ENCODE assay signal across 24 cellular contexts in the genomic region with DNA sequence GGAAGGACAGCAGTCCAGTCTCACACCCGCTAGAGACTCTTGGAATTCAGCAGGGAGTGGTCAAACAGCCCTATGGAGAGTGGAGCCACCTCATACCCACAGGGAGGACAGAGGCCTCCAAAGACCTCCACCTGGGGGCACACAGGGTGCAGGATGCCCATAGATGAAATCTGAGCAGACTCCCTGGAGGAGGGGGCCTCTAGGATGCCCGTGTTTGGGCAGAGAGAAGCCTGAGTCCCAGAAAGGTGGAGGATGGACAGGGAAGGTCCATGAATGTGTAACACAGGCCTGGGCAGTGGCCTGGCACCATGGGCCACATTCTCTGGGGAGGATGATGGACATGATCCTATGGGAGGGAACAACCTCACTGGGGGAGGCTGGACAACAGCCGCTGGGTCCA.
"Had no signal": no experiment of that assay in that cellular context is flagged by ENCODE, and none has a peak within 500 bp of the region (broad histone marks: within the 10 kb centered on the region; RNA-seq: fewer than 3 reads in every experiment).

No MANE protein-coding gene starts in this region.

- H3K27me3 Mint-ChIP-seq: natural killer cell treated with Interleukin-12 subunit alpha and Interleukin-12 subunit beta and Interleukin-15 and Interleukin-18, amount 100 ng/mL, for 72 hours; stimulated activated naive CD8-positive, alpha-beta T cell treated with anti-CD3 and anti-CD28 coated beads, Interleukin-15, Interleukin-2, amounts not matched to agents 100 ng/mL and 50 ng/mL, for 24 hours had no signal

- H3K4me3 Mint-ChIP-seq: mesothelial cell of epicardium; naive B cell; natural killer cell treated with Interleukin-12 subunit alpha and Interleukin-12 subunit beta and Interleukin-15 and Interleukin-18, amount 100 ng/mL, for 72 hours; neural progenitor cell; stimulated activated naive B cell treated with anti-CD40 and anti-IgM and Interleukin-4, amounts not matched to agents 10 μg/mL and 1 μg/mL and 100 μg/mL, for 72 hours; stimulated activated naive CD8-positive, alpha-beta T cell treated with anti-CD3 and anti-CD28 coated beads, Interleukin-15, Interleukin-2, amounts not matched to agents 100 ng/mL and 50 ng/mL, for 24 hours had no signal

- ATAC-seq: gastrocnemius medialis; left cardiac atrium; left lung; mucosa of descending colon; natural killer cell treated with Interleukin-12 subunit alpha and Interleukin-12 subunit beta and Interleukin-15 and Interleukin-18, amount 100 ng/mL, for 72 hours; stimulated activated naive B cell treated with anti-CD40 and anti-IgM and Interleukin-4, amounts not matched to agents 10 μg/mL and 1 μg/mL and 100 μg/mL, for 72 hours; upper lobe of right lung had no signal

- H3K27me3 ChIP-seq: gastrocnemius medialis, left lung, neural progenitor cell, right atrium auricular region, sigmoid colon, suprapubic skin, transverse colon, upper lobe of right lung, uterus had no signal

- H3K27ac ChIP-seq: gastrocnemius medialis, left lung, neural progenitor cell, prostate gland, right atrium auricular region, sigmoid colon, suprapubic skin, transverse colon, upper lobe of right lung, uterus had no signal

- H3K4me2 ChIP-seq: neural progenitor cell had no signal

- H3K4me1 ChIP-seq: prostate gland, sigmoid colon, uterus had no signal

- H3K36me3 ChIP-seq: gastrocnemius medialis, left lung, neural progenitor cell, prostate gland, right atrium auricular region, sigmoid colon, suprapubic skin, transverse colon, upper lobe of right lung, uterus had no signal

- H3K36me3 Mint-ChIP-seq: mesothelial cell of epicardium; naive B cell; natural killer cell treated with Interleukin-12 subunit alpha and Interleukin-12 subunit beta and Interleukin-15 and Interleukin-18, amount 100 ng/mL, for 72 hours; neural progenitor cell; stimulated activated naive B cell treated with anti-CD40 and anti-IgM and Interleukin-4, amounts not matched to agents 10 μg/mL and 1 μg/mL and 100 μg/mL, for 72 hours had no signal

- H3K4me3 ChIP-seq: gastrocnemius medialis, left lung, mucosa of descending colon, neural progenitor cell, prostate gland, right atrium auricular region, sigmoid colon, suprapubic skin, transverse colon, upper lobe of right lung, uterus had no signal

- H3K9me3 ChIP-seq: gastrocnemius medialis, left lung, mucosa of descending colon, prostate gland, right atrium auricular region, sigmoid colon, suprapubic skin, transverse colon, upper lobe of right lung, uterus had no signal

- DNase-seq: cortex of kidney; foreskin fibroblast; gastrocnemius medialis; head of caudate nucleus; left cardiac atrium; left lung; mesenchymal stem cell; mucosa of descending colon; naive B cell; nucleus accumbens; sigmoid colon; stimulated activated CD4-positive, alpha-beta T cell treated with anti-CD3 and anti-CD28 coated beads, Interleukin-4, amount 100 ng/mL, for 4 hours; stimulated activated naive B cell treated with anti-CD40 and anti-IgM and Interleukin-4, amounts not matched to agents 10 μg/mL and 1 μg/mL and 100 μg/mL, for 72 hours; transverse colon; upper lobe of right lung; uterus had no signal

- H3K9ac ChIP-seq: neural progenitor cell had no signal

- H3K4me1 Mint-ChIP-seq: naive B cell had no signal

- H2AFZ ChIP-seq: neural progenitor cell had no signal

- H3K27ac Mint-ChIP-seq: mesothelial cell of epicardium; natural killer cell treated with Interleukin-12 subunit alpha and Interleukin-12 subunit beta and Interleukin-15 and Interleukin-18, amount 100 ng/mL, for 72 hours; stimulated activated naive B cell treated with anti-CD40 and anti-IgM and Interleukin-4, amounts not matched to agents 10 μg/mL and 1 μg/mL and 100 μg/mL, for 72 hours; stimulated activated naive CD8-positive, alpha-beta T cell treated with anti-CD3 and anti-CD28 coated beads, Interleukin-15, Interleukin-2, amounts not matched to agents 100 ng/mL and 50 ng/mL, for 24 hours had no signal

- FAIRE-seq: islet of Langerhans had no signal
